ENCODE assay signal across 24 cellular contexts in genomic region chr2:119982506-119982905, GRCh38. TPM values are rescaled to one million over a fixed set of nuclear protein-coding genes. Genes with fewer than 3 reads are reported as not detected.
DNase-seq lines count a peak whose midpoint lies in the region; ATAC-seq and FAIRE-seq lines count a peak whose summit lies in the region.
"Had no signal": no experiment of that assay in that cellular context is flagged by ENCODE, and none has a peak within 500 bp of the region (broad histone marks: within the 10 kb centered on the region; RNA-seq: fewer than 3 reads in every experiment).

No MANE protein-coding gene starts in this region.

- intact Hi-C loops in posterior vena cava (cut with DNase I): no loop called here

- no peak overlapping the region for H3K27ac ChIP-seq in CD8-positive, alpha-beta memory T cell (ENCODE audit: low read depth, low read length)
- H3K27ac ChIP-seq: A549, RWPE1 had no signal

- H3K4me3 Mint-ChIP-seq in CD8-positive, alpha-beta memory T cell: no peak overlapping the region
- no peak overlapping the region for H3K4me3 Mint-ChIP-seq in central memory CD8-positive, alpha-beta T cell
- no peak overlapping the region for H3K4me3 Mint-ChIP-seq in stimulated activated effector memory CD8-positive, alpha-beta T cell treated with anti-CD3 and anti-CD28 coated beads, Interleukin-12 subunit alpha, Interleukin-12 subunit beta, amount 100 ng/mL, for 72 hours

- H3K4me1 Mint-ChIP-seq in CD8-positive, alpha-beta memory T cell: peaks cover 24 to 32% (median 29%) of the 10 kb centered on the region in 3 donors
- H3K4me1 Mint-ChIP-seq in central memory CD8-positive, alpha-beta T cell: peaks cover 12% of the 10 kb centered on the region
- peaks cover 10% of the 10 kb centered on the region for H3K4me1 Mint-ChIP-seq in stimulated activated effector memory CD8-positive, alpha-beta T cell treated with anti-CD3 and anti-CD28 coated beads, Interleukin-12 subunit alpha, Interleukin-12 subunit beta, amount 100 ng/mL, for 72 hours

- H3K4me3 ChIP-seq in CD8-positive, alpha-beta memory T cell (ENCODE audit: low read length): no peak overlapping the region
- H3K4me3 ChIP-seq: A549, GM12878 had no signal

- H3K9me3 ChIP-seq in CD8-positive, alpha-beta memory T cell (ENCODE audit: low read length): no peaks in the 10 kb centered on the region
- H3K9me3 ChIP-seq: A549 had no signal

- POLR2A ChIA-PET in CD8-positive, alpha-beta memory T cell (lab: Charles Lee): no interaction called here

- DNase-seq in CD8-positive, alpha-beta memory T cell: no peak
- DNase-seq in central memory CD8-positive, alpha-beta T cell (ENCODE audit: low spot score in 2 of 2): no peak
- DNase-seq in left kidney (ENCODE audit: low read depth, low spot score): peak; percentile 12
- DNase-seq in stimulated activated effector memory CD8-positive, alpha-beta T cell treated with anti-CD3 and anti-CD28 coated beads, Interleukin-12 subunit alpha, Interleukin-12 subunit beta, amount 100 ng/mL, for 72 hours (ENCODE audit: low spot score in 2 of 2): no peak
- no peak for DNase-seq in GM19239 (ENCODE audit: insufficient read length, low spot score)
- DNase-seq in posterior vena cava (ENCODE audit: low spot score): no peak
- DNase-seq: C1 segment of cervical spinal cord; CD4-positive, alpha-beta memory T cell; DMS 273 treated with DMSO at 0.1 percent for 48 hours; DMS79; EL; GDM1; Kasumi-1; NCI-H1105 treated with DMSO at 0.1 percent for 48 hours; NCI-H146; NCI-H2029; NCI-H526 treated with DMSO at 0.1 percent for 48 hours; SHP77 had no signal

- H3K27ac Mint-ChIP-seq in CD8-positive, alpha-beta memory T cell: peak overlapping the region in 5 of 8 donors; percentile 17 to 78 (median 44)
- H3K27ac Mint-ChIP-seq in central memory CD8-positive, alpha-beta T cell (ENCODE audit: low read depth): peak overlapping the region; percentile 44
- H3K27ac Mint-ChIP-seq in stimulated activated effector memory CD8-positive, alpha-beta T cell treated with anti-CD3 and anti-CD28 coated beads, Interleukin-12 subunit alpha, Interleukin-12 subunit beta, amount 100 ng/mL, for 72 hours: peak overlapping the region; percentile 6

- ATAC-seq in central memory CD8-positive, alpha-beta T cell (replicated peaks; ENCODE audit: extremely low read depth, poor library complexity, severe bottlenecking): no peak
- ATAC-seq in stimulated activated effector memory CD8-positive, alpha-beta T cell treated with anti-CD3 and anti-CD28 coated beads, Interleukin-12 subunit alpha, Interleukin-12 subunit beta, amount 100 ng/mL, for 72 hours: no peak
- ATAC-seq in GM18498 (IDR thresholded peaks at IDR 0.05; ENCODE audit: unreplicated experiment): no peak
- ATAC-seq: A549, HCT116, Panc1 had no signal

- H3K36me3 Mint-ChIP-seq in CD8-positive, alpha-beta memory T cell: peaks cover 0 to 16% (median 2%) of the 10 kb centered on the region in 3 donors
- peaks cover 12% of the 10 kb centered on the region for H3K36me3 Mint-ChIP-seq in central memory CD8-positive, alpha-beta T cell (ENCODE audit: insufficient read depth)
- H3K36me3 Mint-ChIP-seq in stimulated activated effector memory CD8-positive, alpha-beta T cell treated with anti-CD3 and anti-CD28 coated beads, Interleukin-12 subunit alpha, Interleukin-12 subunit beta, amount 100 ng/mL, for 72 hours: peaks cover 11% of the 10 kb centered on the region

- peaks cover 0 to 3% (median 0%) of the 10 kb centered on the region in 5 donors for H3K9me3 Mint-ChIP-seq in CD8-positive, alpha-beta memory T cell
- no peaks in the 10 kb centered on the region for H3K9me3 Mint-ChIP-seq in central memory CD8-positive, alpha-beta T cell
- H3K9me3 Mint-ChIP-seq in stimulated activated effector memory CD8-positive, alpha-beta T cell treated with anti-CD3 and anti-CD28 coated beads, Interleukin-12 subunit alpha, Interleukin-12 subunit beta, amount 100 ng/mL, for 72 hours: peaks cover 3% of the 10 kb centered on the region

- no peaks in the 10 kb centered on the region for H3K27me3 ChIP-seq in CD8-positive, alpha-beta memory T cell (ENCODE audit: insufficient read depth, low read length, poor library complexity, severe bottlenecking)

- no peak for FAIRE-seq in GM19239 (lab: Jason Lieb, UNC)
- FAIRE-seq: A549, GM12878 had no signal

- peaks cover 7% of the 10 kb centered on the region for H3K36me3 ChIP-seq in CD8-positive, alpha-beta memory T cell (ENCODE audit: insufficient read depth, low read length)

- H3K27me3 Mint-ChIP-seq in CD8-positive, alpha-beta memory T cell: no peaks in the 10 kb centered on the region
- no peaks in the 10 kb centered on the region for H3K27me3 Mint-ChIP-seq in central memory CD8-positive, alpha-beta T cell
- H3K27me3 Mint-ChIP-seq: CD4-positive, alpha-beta memory T cell had no signal

- CTCF ChIA-PET in CD8-positive, alpha-beta memory T cell (lab: Charles Lee): no interaction called here

- no peaks in the 10 kb centered on the region for H3K4me1 ChIP-seq in CD8-positive, alpha-beta memory T cell (ENCODE audit: insufficient read depth, low read length)

RNA-seq across cellular contexts. Expression of gene EPB41L5, which starts 30.4 kb away (rescaled TPM):
- 1 to 10 TPM; 3.3 to 4.0 TPM for total RNA-seq in CD8-positive, alpha-beta memory T cell
- polyA plus RNA-seq in CD8-positive, alpha-beta memory T cell: 3.8 TPM
- total RNA-seq in posterior vena cava: 10 to 100 TPM; 11.5 to 16.1 TPM
